In genomic region chr4:48913346-48913745, GRCh38 we compare ENCODE assay signal across 11 cellular contexts. TPM values are rescaled to one million over a fixed set of nuclear protein-coding genes. Genes with fewer than 3 reads are reported as not detected.
DNase-seq lines count a peak whose midpoint lies in the region; ATAC-seq lines count a peak whose summit lies in the region.
"Had no signal": no experiment of that assay in that cellular context is flagged by ENCODE, and none has a peak within 500 bp of the region (broad histone marks: within the 10 kb centered on the region; RNA-seq: fewer than 3 reads in every experiment).

No MANE protein-coding gene starts in this region.

- H3K4me1 Mint-ChIP-seq in stimulated activated memory B cell treated with anti-CD40 and anti-IgM and Interleukin-4, amounts not matched to agents 10 μg/mL and 1 μg/mL and 100 μg/mL, for 72 hours: no peaks in the 10 kb centered on the region

- H3K4me3 Mint-ChIP-seq in stimulated activated memory B cell treated with anti-CD40 and anti-IgM and Interleukin-4, amounts not matched to agents 10 μg/mL and 1 μg/mL and 100 μg/mL, for 72 hours: no peak overlapping the region
- H3K4me3 Mint-ChIP-seq: activated T-helper 1 cell treated with anti-CD3 and anti-CD28 coated beads, Interleukin-12 subunit alpha, Interleukin-12 subunit beta, Interleukin-2, Interleukin-4 antibody, amounts not matched to agents 30 ng/mL and 10 ng/mL and 1 ng/mL, durations not matched to agents 14 hours and 24 hours and 36 hours; CD8-positive, alpha-beta T cell had no signal

- DNase-seq in AG08395 (ENCODE audit: low spot score) (peak; percentile 62), HPDE6-E6E7 (ENCODE audit: extremely low spot score) (peak; percentile 74), astrocyte of the hippocampus (ENCODE audit: low read depth, low spot score) (peak; percentile 94), iris pigment epithelial cell (ENCODE audit: low read depth) (peak; percentile 79), iPS-NIHi7 (ENCODE audit: extremely low spot score) (no peak), NCI-H1694 treated with DMSO at 0.1 percent for 48 hours (lab: John Stamatoyannopoulos, UW) (no peak)
- DNase-seq in activated naive CD4-positive, alpha-beta T cell treated with anti-CD3 and anti-CD28 coated beads, Interleukin-2, amount 50 U/mL, for 72 hours (ENCODE audit: low spot score in 2 of 2): no peak
- DNase-seq: CD8-positive, alpha-beta T cell had no signal

- no peaks in the 10 kb centered on the region for H3K36me3 Mint-ChIP-seq in stimulated activated memory B cell treated with anti-CD40 and anti-IgM and Interleukin-4, amounts not matched to agents 10 μg/mL and 1 μg/mL and 100 μg/mL, for 72 hours
- no peaks in the 10 kb centered on the region for H3K36me3 Mint-ChIP-seq in activated naive CD4-positive, alpha-beta T cell treated with anti-CD3 and anti-CD28 coated beads, Interleukin-2, amount 50 U/mL, for 72 hours
- H3K36me3 Mint-ChIP-seq: CD8-positive, alpha-beta T cell had no signal

- H3K9me3 Mint-ChIP-seq in stimulated activated memory B cell treated with anti-CD40 and anti-IgM and Interleukin-4, amounts not matched to agents 10 μg/mL and 1 μg/mL and 100 μg/mL, for 72 hours: no peaks in the 10 kb centered on the region
- H3K9me3 Mint-ChIP-seq in activated naive CD4-positive, alpha-beta T cell treated with anti-CD3 and anti-CD28 coated beads, Interleukin-2, amount 50 U/mL, for 72 hours: no peaks in the 10 kb centered on the region
- H3K9me3 Mint-ChIP-seq: activated T-helper 1 cell treated with anti-CD3 and anti-CD28 coated beads, Interleukin-12 subunit alpha, Interleukin-12 subunit beta, Interleukin-2, Interleukin-4 antibody, amounts not matched to agents 30 ng/mL and 10 ng/mL and 1 ng/mL, durations not matched to agents 14 hours and 24 hours and 36 hours; CD8-positive, alpha-beta T cell had no signal

- no peak overlapping the region for H3K27ac Mint-ChIP-seq in stimulated activated memory B cell treated with anti-CD40 and anti-IgM and Interleukin-4, amounts not matched to agents 10 μg/mL and 1 μg/mL and 100 μg/mL, for 72 hours
- no peak overlapping the region for H3K27ac Mint-ChIP-seq in activated naive CD4-positive, alpha-beta T cell treated with anti-CD3 and anti-CD28 coated beads, Interleukin-2, amount 50 U/mL, for 72 hours
- H3K27ac Mint-ChIP-seq: activated T-helper 1 cell treated with anti-CD3 and anti-CD28 coated beads, Interleukin-12 subunit alpha, Interleukin-12 subunit beta, Interleukin-2, Interleukin-4 antibody, amounts not matched to agents 30 ng/mL and 10 ng/mL and 1 ng/mL, durations not matched to agents 14 hours and 24 hours and 36 hours; CD8-positive, alpha-beta T cell had no signal

- no peaks in the 10 kb centered on the region for H3K27me3 Mint-ChIP-seq in stimulated activated memory B cell treated with anti-CD40 and anti-IgM and Interleukin-4, amounts not matched to agents 10 μg/mL and 1 μg/mL and 100 μg/mL, for 72 hours

- ATAC-seq in stimulated activated memory B cell treated with anti-CD40 and anti-IgM and Interleukin-4, amounts not matched to agents 10 μg/mL and 1 μg/mL and 100 μg/mL, for 72 hours: no peak
- ATAC-seq in activated naive CD4-positive, alpha-beta T cell treated with anti-CD3 and anti-CD28 coated beads, Interleukin-2, amount 50 U/mL, for 72 hours: no peak
- ATAC-seq: CD8-positive, alpha-beta T cell; left colon had no signal

RNA-seq across cellular contexts. Expression of gene OCIAD2, which starts 6.8 kb away (rescaled TPM):
- 10 to 100 TPM; 53.6 to 91.7 TPM for total RNA-seq in activated naive CD4-positive, alpha-beta T cell treated with anti-CD3 and anti-CD28 coated beads, Interleukin-2, amount 50 U/mL, for 72 hours

Comparison
In these comparisons a context has a peak if more than half of its experiments do, and no peak if none do; other contexts are left out.
1. DNase-seq: peak in AG08395 (single experiment), HPDE6-E6E7 (single experiment), astrocyte of the hippocampus (single experiment) and iris pigment epithelial cell (single experiment); none in iPS-NIHi7 (single experiment), NCI-H1694 treated with DMSO at 0.1 percent for 48 hours (single experiment) and activated naive CD4-positive, alpha-beta T cell treated with anti-CD3 and anti-CD28 coated beads, Interleukin-2, amount 50 U/mL, for 72 hours (0 of 2).